ENCODE assay signal across 11 cellular contexts in the genomic region with DNA sequence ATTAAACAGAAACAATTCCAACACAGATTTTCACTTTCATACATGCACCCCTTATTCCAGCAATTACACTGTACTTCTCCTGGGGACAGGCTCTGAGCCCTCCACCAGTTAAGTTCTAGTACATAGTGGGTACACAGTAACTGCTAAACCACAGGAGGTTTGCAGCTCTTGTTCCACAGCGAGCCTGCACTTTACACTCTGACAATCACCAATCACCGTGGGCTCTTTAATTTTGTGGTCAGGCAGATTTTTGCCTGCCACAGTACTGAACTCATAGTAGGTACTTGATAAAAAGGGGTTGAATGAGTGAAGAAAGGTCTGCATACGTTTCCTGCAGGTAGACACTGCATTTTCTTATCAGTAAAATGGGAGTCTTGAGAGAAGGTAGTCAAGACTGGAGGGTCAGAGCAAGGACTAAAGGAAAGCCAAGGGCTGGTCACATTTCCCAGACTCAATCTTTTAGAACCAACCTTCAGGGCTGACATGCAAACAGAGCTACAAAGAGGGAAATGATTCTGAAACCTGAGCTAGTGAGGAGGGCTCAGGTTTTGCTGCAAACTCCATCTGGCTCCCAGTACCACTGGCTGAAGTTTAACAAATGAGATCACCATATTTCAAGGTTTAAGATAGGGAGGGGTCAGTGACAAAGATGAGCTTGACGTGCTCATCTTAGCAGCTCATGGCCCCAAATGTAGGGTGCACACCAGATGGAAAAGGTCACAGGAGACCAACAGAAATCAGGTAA.
DNase-seq lines count a peak whose midpoint lies in the region; ATAC-seq lines count a peak whose summit lies in the region.
"Had no signal": no experiment of that assay in that cellular context is flagged by ENCODE, and none has a peak within 500 bp of the region (broad histone marks: within the 10 kb centered on the region; RNA-seq: fewer than 3 reads in every experiment).

No MANE protein-coding gene starts in this region.

- no peak for DNase-seq in memory B cell (ENCODE audit: low spot score in 2 of 2)
- DNase-seq in GM23248 = no peak
- DNase-seq in activated effector memory CD4-positive, alpha-beta T cell treated with Interleukin-2 at 50 U/mL for 16 hours = no peak
- no peak for DNase-seq in RKO (ENCODE audit: low spot score)
- no peak for DNase-seq in DMS79 (lab: John Stamatoyannopoulos, UW)
- DNase-seq: activated naive CD4-positive, alpha-beta T cell treated with anti-CD3 and anti-CD28 coated beads, Interleukin-2, amount 10 ng/mL, durations not matched to agents 7 days and 5 days; dermis blood vessel endothelial cell; DMS53 had no signal

- no peaks in the 10 kb centered on the region for H3K9me3 ChIP-seq in GM23248 (ENCODE audit: low read depth)

- ATAC-seq in GM19023 (IDR thresholded peaks at IDR 0.05; ENCODE audit: unreplicated experiment) = peak; percentile 69
- peak; percentile 70 for ATAC-seq in GM21825 (IDR thresholded peaks at IDR 0.05; ENCODE audit: unreplicated experiment)
- ATAC-seq in HG03457 (IDR thresholded peaks at IDR 0.05; ENCODE audit: unreplicated experiment) = peak; percentile 67
- peak; percentile 50 for ATAC-seq in memory B cell (ENCODE audit: low read depth)

- H3K9ac ChIP-seq in GM23248 = no peak overlapping the region

- no peak overlapping the region for H3K4me3 Mint-ChIP-seq in memory B cell
- H3K4me3 Mint-ChIP-seq: activated naive CD4-positive, alpha-beta T cell treated with anti-CD3 and anti-CD28 coated beads, Interleukin-2, amount 10 ng/mL, durations not matched to agents 7 days and 5 days had no signal

- no peaks in the 10 kb centered on the region for H4K20me1 ChIP-seq in GM23248 (ENCODE audit: insufficient read depth)

- no peak overlapping the region for H2AFZ ChIP-seq in GM23248

- no peaks in the 10 kb centered on the region for H3K36me3 ChIP-seq in GM23248 (ENCODE audit: low read depth)

- H3K9me2 ChIP-seq in GM23248 (ENCODE audit: insufficient read depth) = no peaks in the 10 kb centered on the region

- H3K27ac Mint-ChIP-seq in memory B cell = peak overlapping the region; percentile 35
- H3K27ac Mint-ChIP-seq: activated naive CD4-positive, alpha-beta T cell treated with anti-CD3 and anti-CD28 coated beads, Interleukin-2, amount 10 ng/mL, durations not matched to agents 7 days and 5 days had no signal

- peaks cover under 1% of the 10 kb centered on the region; the same call in 1 of the 2 replicates for H3F3A ChIP-seq in GM23248 (ENCODE audit: insufficient read depth)

- H3K27ac ChIP-seq in GM23248 = no peak overlapping the region

- H3K27me3 Mint-ChIP-seq in memory B cell = no peaks in the 10 kb centered on the region
- H3K27me3 Mint-ChIP-seq: activated naive CD4-positive, alpha-beta T cell treated with anti-CD3 and anti-CD28 coated beads, Interleukin-2, amount 10 ng/mL, durations not matched to agents 7 days and 5 days had no signal

- H3K79me2 ChIP-seq in GM23248 (ENCODE audit: insufficient read depth) = no peaks in the 10 kb centered on the region

- peaks cover 25% of the 10 kb centered on the region for H3K4me1 Mint-ChIP-seq in memory B cell
- H3K4me1 Mint-ChIP-seq: activated naive CD4-positive, alpha-beta T cell treated with anti-CD3 and anti-CD28 coated beads, Interleukin-2, amount 10 ng/mL, durations not matched to agents 7 days and 5 days had no signal

- H3K27me3 ChIP-seq in GM23248 (replicated peaks; ENCODE audit: insufficient read depth) = no peaks in the 10 kb centered on the region

- no peak overlapping the region for H3K4me2 ChIP-seq in GM23248 (ENCODE audit: unreplicated experiment)

- in situ Hi-C loops in GM23248 (cut with MboI) = no loop called here

- WGBS in GM23248 (ENCODE audit: low coverage in 1 of 2, low lambda C conversion rate in 2 of 2, missing lambda C conversion rate in 2 of 2), 2 experiments = 64 to 66% methylated on average over 4 of the region's 4 CpGs

- no peaks in the 10 kb centered on the region for H3K9me3 Mint-ChIP-seq in memory B cell
- H3K9me3 Mint-ChIP-seq: activated naive CD4-positive, alpha-beta T cell treated with anti-CD3 and anti-CD28 coated beads, Interleukin-2, amount 10 ng/mL, durations not matched to agents 7 days and 5 days had no signal

- peaks cover 5% of the 10 kb centered on the region for H3K36me3 Mint-ChIP-seq in memory B cell
- H3K36me3 Mint-ChIP-seq: activated naive CD4-positive, alpha-beta T cell treated with anti-CD3 and anti-CD28 coated beads, Interleukin-2, amount 10 ng/mL, durations not matched to agents 7 days and 5 days had no signal

- H3K4me3 ChIP-seq in GM23248 = no peak overlapping the region

- peaks cover 7% of the 10 kb centered on the region for H3K4me1 ChIP-seq in GM23248 (ENCODE audit: insufficient read depth)
